1 cellular context compared by ENCODE assay signal in genomic region chr10:102453502-102453901, GRCh38.
TF ChIP-seq lines count a peak whose summit lies in the region.

No MANE protein-coding gene starts in this region.

TF ChIP-seq in liver, 16 proteins besides CTCF, POLR2A, EP300 and RAD21 (continued from another document):
- TF ChIP-seq REST (IDR thresholded peaks at IDR 0.05) (no peak), RXRA (IDR thresholded peaks at IDR 0.05) (no peak), GABPA (IDR thresholded peaks at IDR 0.05 in 1 of 2, conservative IDR thresholded peaks at IDR 0.05 in 1 of 2) (no peak), MAX (IDR thresholded peaks at IDR 0.05) (no peak), FOXA2 (IDR thresholded peaks at IDR 0.05) (no peak), HNF4G (IDR thresholded peaks at IDR 0.05) (no peak)
TF ChIP-seq in liver: peak in this region for 0.
